In genomic region chr2:208042041-208042440, GRCh38 we compare ENCODE assay signal across 17 cellular contexts. TPM values are rescaled to one million over a fixed set of nuclear protein-coding genes. Genes with fewer than 3 reads are reported as not detected.
DNase-seq lines count a peak whose midpoint lies in the region; ATAC-seq, FAIRE-seq and TF ChIP-seq lines count a peak whose summit lies in the region.
"Had no signal": no experiment of that assay in that cellular context is flagged by ENCODE, and none has a peak within 500 bp of the region (broad histone marks: within the 10 kb centered on the region; RNA-seq: fewer than 3 reads in every experiment).

No MANE protein-coding gene starts in this region.

- H4K5ac ChIP-seq in IMR-90 (ENCODE audit: low read depth, low read length), result peak overlapping the region; percentile 39; the same call in 1 of the 2 replicates

- POLR2A ChIA-PET in IMR-90 (lab: Charles Lee; ENCODE audit: unreplicated experiment), result interaction anchor here (0.5 kb wide), 1 partner anchor 10 kb away, joined by 5 read pairs; no protein-coding TSS in a partner anchor

- BruUV-seq in IMR-90 (replicated peaks; lab: Mats Ljungman, UMichigan), result no TSS peak

- no CpG with 5 or more reads among the region's 3 CpGs for WGBS in IMR-90 (ENCODE audit: extremely low coverage in 2 of 2, insufficient read length in 1 of 2), 2 experiments
- WGBS in hepatocyte (ENCODE audit: low lambda C conversion rate, missing lambda C conversion rate), result 74% methylated on average over 3 of the region's 3 CpGs
- 76 to 95% methylated on average over 3 of the region's 3 CpGs for WGBS in pancreas, 2 donors

- no peak overlapping the region; the same call in 1 of the 2 replicates for H3K14ac ChIP-seq in IMR-90 (replicated peaks; ENCODE audit: low read depth, low read length)

- TF ChIP-seq CTCF in IMR-90 (conservative IDR thresholded peaks at IDR 0.05; ENCODE audit: low read depth, low read length), result no peak
- no peak for TF ChIP-seq CTCF in hepatocyte (IDR thresholded peaks at IDR 0.05; ENCODE audit: poor library complexity)
- TF ChIP-seq CTCF in pancreas (IDR thresholded peaks at IDR 0.05), result no peak

- no peak for TF ChIP-seq RAD21 in IMR-90 (IDR thresholded peaks at IDR 0.05; ENCODE audit: low read length)

- no peak overlapping the region; the same call in 1 of the 2 replicates for H3K56ac ChIP-seq in IMR-90 (ENCODE audit: extremely low read depth, insufficient read depth, low read length)

- H2AFZ ChIP-seq in IMR-90 (replicated peaks; ENCODE audit: low read length, poor library complexity) (no peak overlapping the region), hepatocyte (no peak overlapping the region)

- no peaks in the 10 kb centered on the region for H3K79me1 ChIP-seq in IMR-90 (ENCODE audit: low read depth in 1 of 2, low read length in 2 of 2)

- H3K36me3 ChIP-seq in IMR-90 (ENCODE audit: control insufficient read depth, insufficient read depth, low read length) (no peaks in the 10 kb centered on the region), hepatocyte (replicated peaks; ENCODE audit: insufficient read depth, low read depth) (no peaks in the 10 kb centered on the region), pancreas (no peaks in the 10 kb centered on the region)
- H3K36me3 ChIP-seq: neutrophil, stomach, uterus had no signal

- H3K4me1 ChIP-seq in IMR-90 (ENCODE audit: control insufficient read depth, insufficient read depth, low read length), result peaks cover 7% of the 10 kb centered on the region
- no peaks in the 10 kb centered on the region for H3K4me1 ChIP-seq in hepatocyte (ENCODE audit: insufficient read depth)
- no peaks in the 10 kb centered on the region for H3K4me1 ChIP-seq in pancreas
- H3K4me1 ChIP-seq: uterus had no signal

- H4K8ac ChIP-seq in IMR-90 (ENCODE audit: low read depth in 2 of 2, low read length in 2 of 2), result 0 out of 4 replicates have a peak overlapping the region, but pooled peaks of 1 of the 2 experiments have one; percentile 1

- H3K79me2 ChIP-seq in hepatocyte, result no peaks in the 10 kb centered on the region

- no peak overlapping the region for H2BK120ac ChIP-seq in IMR-90 (ENCODE audit: low read depth, low read length)

- H3K9me3 ChIP-seq in IMR-90 (ENCODE audit: control insufficient read depth, insufficient read depth, low read length), result no peaks in the 10 kb centered on the region
- H3K9me3 ChIP-seq in hepatocyte (ENCODE audit: low read depth), result no peaks in the 10 kb centered on the region
- no peaks in the 10 kb centered on the region for H3K9me3 ChIP-seq in pancreas
- H3K9me3 ChIP-seq: neutrophil, stomach, uterus had no signal

- H3K23ac ChIP-seq in IMR-90 (ENCODE audit: low read depth, low read length), result peak overlapping the region; percentile 75; the same call in 1 of the 2 replicates

- 0 out of 2 replicates have a peak overlapping the region, but pooled peaks have one; percentile 35 for H2AK5ac ChIP-seq in IMR-90 (ENCODE audit: low read depth, low read length)

- CTCF ChIA-PET in IMR-90 (lab: Yijun Ruan, JAX), result interaction anchor here (0.7 kb wide), 1 partner anchor 294 kb away, joined by 3 read pairs; no protein-coding TSS in a partner anchor

- no peak overlapping the region for H4K91ac ChIP-seq in IMR-90 (ENCODE audit: insufficient read depth, low read depth, low read length)

- peak overlapping the region; percentile 56 for H2BK5ac ChIP-seq in IMR-90 (ENCODE audit: low read depth, low read length, poor library complexity, severe bottlenecking)

- dilution Hi-C loops in IMR-90 (cut with HindIII; ENCODE audit: low sequenced_read_pairs, unreplicated experiment), result no loop called here

- in situ Hi-C loops in IMR-90 (cut with MboI; ENCODE audit: low sequenced_read_pairs), result no loop called here

- ATAC-seq in IMR-90 (ENCODE audit: low read depth) (peak; percentile 84), pancreas (no peak), GM19035 (IDR thresholded peaks at IDR 0.05; ENCODE audit: unreplicated experiment) (no peak)
- ATAC-seq: PC-3 had no signal

- H3K27ac ChIP-seq in IMR-90 (ENCODE audit: insufficient read depth, low read length), result no peak overlapping the region
- no peak overlapping the region for H3K27ac ChIP-seq in hepatocyte
- no peak overlapping the region for H3K27ac ChIP-seq in pancreas
- H3K27ac ChIP-seq: neutrophil, SK-N-MC, stomach, uterus had no signal

- peak overlapping the region; percentile 36; the same call in 1 of the 3 replicates for H2BK15ac ChIP-seq in IMR-90 (ENCODE audit: low read depth, low read length)

- TF ChIP-seq POLR2A in IMR-90 (IDR thresholded peaks at IDR 0.05; ENCODE audit: low read depth, low read length), result no peak

- H3K9me2 ChIP-seq in hepatocyte (replicated peaks; ENCODE audit: insufficient read depth), result no peaks in the 10 kb centered on the region

- no peak for FAIRE-seq in pancreas (lab: Jason Lieb, UNC)
- FAIRE-seq: TTC549 had no signal

- H2BK20ac ChIP-seq in IMR-90 (ENCODE audit: low read depth, low read length), result 0 out of 2 replicates have a peak overlapping the region, but pooled peaks have one; percentile 14

- no peak overlapping the region for H3K9ac ChIP-seq in IMR-90 (ENCODE audit: low read depth, low read length)

- peak overlapping the region; percentile 79; the same call in 1 of the 2 replicates for H3K18ac ChIP-seq in IMR-90 (ENCODE audit: low read depth, low read length)

- intact Hi-C loops in IMR-90 (cut with micrococcal nuclease) (no loop called here), pancreas (cut with DNase I) (loop anchor here in 1 of 3 donors (10.0 kb wide), 1 partner anchor 297 kb away; no protein-coding TSS in a partner anchor)

- H4K20me1 ChIP-seq in IMR-90 (ENCODE audit: insufficient read depth, low read length) (no peaks in the 10 kb centered on the region), hepatocyte (ENCODE audit: insufficient read depth, poor library complexity, severe bottlenecking) (no peaks in the 10 kb centered on the region)

- DNase-seq in AG08395 (ENCODE audit: low spot score) (peak; percentile 41), IMR-90 (peak; percentile 78), astrocyte of the hippocampus (ENCODE audit: low read depth, low spot score) (peak; percentile 35), hepatocyte (ENCODE audit: low spot score) (peak; percentile 30), pancreas (no peak), SKM-1 (lab: John Stamatoyannopoulos, UW; ENCODE audit: unreplicated experiment) (no peak)
- DNase-seq in activated CD4-positive, alpha-beta T cell treated with anti-CD3 and anti-CD28 coated beads for 48 hours, result no peak
- DNase-seq: activated CD4-positive, alpha-beta T cell treated with anti-CD3 and anti-CD28 coated beads, Interleukin-2, amount 50 U/mL, for 1 hour; activated naive CD4-positive, alpha-beta T cell treated with anti-CD3 and anti-CD28 coated beads, Interleukin-2, amount 10 ng/mL, durations not matched to agents 7 days and 5 days; NCI-H1092; PC-3; stomach; uterus had no signal

- no peaks in the 10 kb centered on the region for H3K27me3 ChIP-seq in IMR-90 (ENCODE audit: control insufficient read depth, insufficient read depth, low read length)
- H3K27me3 ChIP-seq in hepatocyte, result no peaks in the 10 kb centered on the region
- H3K27me3 ChIP-seq in pancreas, result no peaks in the 10 kb centered on the region
- H3K27me3 ChIP-seq: neutrophil, stomach, uterus had no signal

- H3K9me1 ChIP-seq in IMR-90 (ENCODE audit: insufficient read depth, low read length), result peaks cover 4% of the 10 kb centered on the region; the same call in 1 of the 2 replicates

- H3K4me3 ChIP-seq in IMR-90 (ENCODE audit: insufficient read depth, low read depth, low read length) (no peak overlapping the region), hepatocyte (no peak overlapping the region), pancreas (no peak overlapping the region)
- H3K4me3 ChIP-seq: SK-N-MC, stomach, uterus had no signal

- H2AK9ac ChIP-seq in IMR-90 (replicated peaks; ENCODE audit: low read depth, low read length, poor library complexity), result no peak overlapping the region

- no peak overlapping the region for H3K4ac ChIP-seq in IMR-90 (ENCODE audit: low read depth, low read length)

- H3K4me2 ChIP-seq in IMR-90 (ENCODE audit: low read depth, low read length), result no peak overlapping the region
- no peak overlapping the region for H3K4me2 ChIP-seq in hepatocyte

TF ChIP-seq in IMR-90, 13 proteins besides CTCF, POLR2A, EP300 and RAD21:
- TF ChIP-seq MAZ (IDR thresholded peaks at IDR 0.05; ENCODE audit: borderline replicate concordance, low read depth, low read length) (no peak), FOS (IDR thresholded peaks at IDR 0.05; ENCODE audit: low read depth, low read length) (peak; percentile 56; the same call in 1 of the 2 replicates), SMC3 (IDR thresholded peaks at IDR 0.05; ENCODE audit: low read depth, low read length) (no peak)

RNA-seq across cellular contexts. Expression of gene PLEKHM3, which starts 16.7 kb away (rescaled TPM):
- total RNA-seq in IMR-90 (2012; rRNA removed) (8.6 and 11.3 TPM in 2 replicates), hepatocyte (11.1 and 14.3 TPM in 2 replicates), pancreas (10 to 100 TPM in 1 of 6 donors, 1 to 10 TPM in 5; 4.6 to 10.2 (median 5.4) TPM)
- polyA plus RNA-seq in IMR-90 (2012; rRNA removed) (2.1 and 2.4 TPM in 2 replicates), hepatocyte (4.2 and 7.2 TPM in 2 replicates), pancreas (1 to 10 TPM; 3.0 to 5.6 TPM)
- polyA plus RNA-seq in IMR-90 (2012; cell fraction: cytosol; rRNA removed), result 1.2 and 1.5 TPM in 2 replicates
- 1.1 and 2.4 TPM in 2 replicates for polyA plus RNA-seq in IMR-90 (2012; cell fraction: nucleus; rRNA removed; ENCODE audit: low replicate concordance)

Comparison
In these comparisons a context has a peak if more than half of its experiments do, and no peak if none do; other contexts are left out.
1. DNase-seq: peak in AG08395 (single experiment), IMR-90 (single experiment), astrocyte of the hippocampus (single experiment) and hepatocyte (single experiment); none in activated CD4-positive, alpha-beta T cell treated with anti-CD3 and anti-CD28 coated beads for 48 hours (single experiment), pancreas (0 of 6) and SKM-1 (single experiment).